In genomic region chr7:75725306-75725705, GRCh38 we compare ENCODE assay signal across 13 cellular contexts.
"Had no signal": no experiment of that assay in that cellular context is flagged by ENCODE, and none has a peak within 500 bp of the region (broad histone marks: within the 10 kb centered on the region; RNA-seq: fewer than 3 reads in every experiment).

No MANE protein-coding gene starts in this region.

- H3K4me3 Mint-ChIP-seq: activated T-helper 17 cell treated with anti-CD3 and anti-CD28 coated beads, Interleukin-2, amount 50 U/mL, for 72 hours; dendritic cell treated with granulocyte-macrophage colony-stimulating factor and Interleukin-4, amounts not matched to agents 40 ng/mL and 50 ng/mL, for 4 days; T-helper 2 cell treated with Interferon-gamma antibody and Interleukin-4, amounts not matched to agents 5 μg/mL and 100 μg/mL, for 36 hours had no signal

- H3K27me3 Mint-ChIP-seq: activated T-helper 17 cell treated with anti-CD3 and anti-CD28 coated beads, Interleukin-2, amount 50 U/mL, for 72 hours; dendritic cell treated with granulocyte-macrophage colony-stimulating factor and Interleukin-4, amounts not matched to agents 40 ng/mL and 50 ng/mL, for 4 days had no signal

- DNase-seq: activated CD4-positive, alpha-beta T cell treated with anti-CD3 and anti-CD28 coated beads, Interleukin-2, amount 50 U/mL, for 1 hour; activated CD4-positive, CD25-positive, alpha-beta regulatory T cell; activated naive CD4-positive, alpha-beta T cell treated with anti-CD3 and anti-CD28 coated beads, Interleukin-2, amount 50 U/mL, for 16 hours; activated T-cell treated with anti-CD3 and anti-CD28 coated beads for 4 hours; brain microvascular endothelial cell; hypothalamus; kidney glomerular epithelial cell; small intestine; tibial artery; uterus had no signal

- H3K9me3 Mint-ChIP-seq: activated T-helper 17 cell treated with anti-CD3 and anti-CD28 coated beads, Interleukin-2, amount 50 U/mL, for 72 hours; dendritic cell treated with granulocyte-macrophage colony-stimulating factor and Interleukin-4, amounts not matched to agents 40 ng/mL and 50 ng/mL, for 4 days; T-helper 2 cell treated with Interferon-gamma antibody and Interleukin-4, amounts not matched to agents 5 μg/mL and 100 μg/mL, for 36 hours had no signal

- H3K27ac Mint-ChIP-seq: activated T-helper 17 cell treated with anti-CD3 and anti-CD28 coated beads, Interleukin-2, amount 50 U/mL, for 72 hours; dendritic cell treated with granulocyte-macrophage colony-stimulating factor and Interleukin-4, amounts not matched to agents 40 ng/mL and 50 ng/mL, for 4 days; T-helper 2 cell treated with Interferon-gamma antibody and Interleukin-4, amounts not matched to agents 5 μg/mL and 100 μg/mL, for 36 hours had no signal

- ATAC-seq: activated T-helper 17 cell treated with anti-CD3 and anti-CD28 coated beads, Interleukin-2, amount 50 U/mL, for 72 hours had no signal
